Comparison of ENCODE assay signal across 2 cellular contexts in the genomic region with DNA sequence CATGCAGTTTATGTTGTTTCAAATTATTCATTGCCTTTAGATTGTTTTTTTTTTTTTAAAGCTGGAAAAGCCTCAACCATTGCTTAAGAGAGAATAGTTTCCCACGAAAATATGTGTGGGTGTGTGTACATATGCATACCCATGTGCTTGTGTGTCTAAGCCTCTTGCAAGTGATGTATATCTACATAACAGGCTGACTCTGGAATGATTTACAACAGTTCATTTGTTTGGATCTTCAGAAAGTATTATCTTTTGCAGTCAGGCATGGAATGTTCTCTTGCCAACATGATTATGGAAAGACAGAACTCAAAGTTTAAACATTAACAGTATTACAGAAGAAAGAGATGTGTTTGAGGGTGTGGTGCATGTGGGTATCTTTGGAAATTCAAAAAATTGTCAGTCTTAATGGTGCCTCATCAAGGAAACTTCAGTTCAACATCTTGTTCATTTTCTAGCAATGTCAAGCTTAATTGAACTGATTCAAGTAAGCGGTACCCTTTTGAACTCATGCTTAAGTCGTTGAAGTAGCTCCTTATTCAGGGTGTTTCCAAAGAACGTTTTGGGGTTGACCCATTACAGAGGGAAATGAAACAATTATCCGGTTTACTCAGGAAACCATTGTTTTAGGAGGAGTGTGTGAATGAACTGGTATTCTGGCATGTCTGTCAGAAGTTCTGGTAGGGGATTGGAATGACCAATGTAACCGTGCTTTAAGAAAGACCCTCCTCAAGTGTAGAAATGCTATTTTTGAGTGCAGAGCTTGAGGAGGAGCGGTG.
TF ChIP-seq lines count a peak whose summit lies in the region.

No MANE protein-coding gene starts in this region.

TF ChIP-seq in IMR-90, 13 proteins besides CTCF, POLR2A, EP300 and RAD21:
- TF ChIP-seq MXI1 (IDR thresholded peaks at IDR 0.05; ENCODE audit: borderline replicate concordance, low read depth, low read length) (peak; percentile 37; the same call in 1 of the 2 replicates), BHLHE40 (IDR thresholded peaks at IDR 0.05; ENCODE audit: low read depth, low read length) (peak; percentile 46), FOS (IDR thresholded peaks at IDR 0.05; ENCODE audit: low read depth, low read length) (peak; percentile 44; the same call in 1 of the 2 replicates), MAZ (IDR thresholded peaks at IDR 0.05; ENCODE audit: borderline replicate concordance, low read depth, low read length) (no peak), CEBPB (IDR thresholded peaks at IDR 0.05; ENCODE audit: low read depth, low read length) (peak; percentile 96), RFX5 (IDR thresholded peaks at IDR 0.05; ENCODE audit: low read depth, low read length) (no peak)

TF ChIP-seq in endothelial cell of umbilical vein, 7 proteins besides CTCF, POLR2A, EP300 and RAD21:
- TF ChIP-seq EZH2 (IDR thresholded peaks at IDR 0.05; ENCODE audit: borderline replicate concordance, low read depth, low read length, severe bottlenecking) = no peak
- no peak for TF ChIP-seq MYC (IDR thresholded peaks at IDR 0.05; ENCODE audit: low read depth, low read length)
- TF ChIP-seq GATA2 (IDR thresholded peaks at IDR 0.05; ENCODE audit: insufficient read depth, insufficient read length, low read depth, low read length) = no peak
- TF ChIP-seq POLR2AphosphoS5 (IDR thresholded peaks at IDR 0.05; ENCODE audit: insufficient read depth, low read depth, low read length) = no peak
- no peak for TF ChIP-seq JUN (IDR thresholded peaks at IDR 0.05; ENCODE audit: borderline replicate concordance, insufficient read depth, insufficient read length, low read depth)
- TF ChIP-seq, protein P1, sequence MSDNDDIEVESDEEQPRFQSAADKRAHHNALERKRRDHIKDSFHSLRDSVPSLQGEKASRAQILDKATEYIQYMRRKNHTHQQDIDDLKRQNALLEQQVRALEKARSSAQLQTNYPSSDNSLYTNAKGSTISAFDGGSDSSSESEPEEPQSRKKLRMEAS (IDR thresholded peaks at IDR 0.05; ENCODE audit: insufficient read depth, insufficient read length) = no peak
- no peak for TF ChIP-seq FOS (IDR thresholded peaks at IDR 0.05; ENCODE audit: borderline replicate concordance, insufficient read depth, low read length)
TF ChIP-seq in endothelial cell of umbilical vein: peak in this region for 0.
